Comparison of ENCODE assay signal across 8 cellular contexts in the genomic region with DNA sequence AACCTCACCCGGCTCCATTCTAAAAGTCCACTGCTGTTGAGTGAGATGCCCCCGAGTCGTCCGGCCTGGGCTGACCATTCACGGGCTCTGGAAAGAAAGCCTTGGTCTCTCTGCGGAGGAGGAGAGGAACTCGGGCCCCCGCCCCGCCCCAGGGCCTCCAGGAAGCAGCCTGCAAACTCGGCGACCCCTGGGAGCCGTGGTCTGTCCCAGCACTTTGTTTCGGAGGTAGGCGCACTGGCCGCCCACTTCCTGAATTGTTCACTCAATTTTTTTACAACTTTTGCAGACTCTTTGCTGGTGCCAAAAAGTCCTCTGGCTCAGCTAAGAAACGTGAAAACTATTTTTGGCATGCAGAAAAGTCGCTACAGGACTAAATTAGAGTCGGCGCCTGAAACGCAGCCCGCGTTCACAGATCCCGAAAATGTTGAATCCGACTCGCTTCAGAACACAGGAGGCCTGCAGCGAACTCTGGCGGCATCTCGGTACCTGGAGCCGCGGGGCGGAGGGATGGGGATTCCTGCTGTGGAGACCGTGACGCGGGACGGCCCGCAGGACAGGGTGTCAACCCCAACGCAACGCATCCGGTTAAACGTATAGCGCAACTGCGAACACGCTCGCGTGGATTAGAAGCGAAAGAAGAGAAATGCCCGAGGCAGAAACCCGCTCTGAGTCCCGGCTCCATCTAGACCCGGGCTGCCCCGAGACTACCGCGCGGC. TPM values are rescaled to one million over a fixed set of nuclear protein-coding genes. Genes with fewer than 3 reads are reported as not detected.
DNase-seq lines count a peak whose midpoint lies in the region; ATAC-seq, FAIRE-seq and TF ChIP-seq lines count a peak whose summit lies in the region.

No MANE protein-coding gene starts in this region.

- peak; percentile 50 for TF ChIP-seq CTCF in neural crest cell (conservative IDR thresholded peaks at IDR 0.05)

- no peaks in the 10 kb centered on the region for H3K9me3 Mint-ChIP-seq in activated naive CD4-positive, alpha-beta T cell treated with anti-CD3 and anti-CD28 coated beads for 36 hours
- H3K9me3 Mint-ChIP-seq in activated T-helper 2 cell treated with anti-CD3 and anti-CD28 coated beads, Interferon-gamma antibody, Interleukin-2, Interleukin-4, amounts not matched to agents 10 μg/mL and 5 μg/mL and 100 μg/mL, durations not matched to agents 14 hours and 24 hours and 36 hours: no peaks in the 10 kb centered on the region
- no peaks in the 10 kb centered on the region for H3K9me3 Mint-ChIP-seq in neural crest cell

- peaks cover 41% of the 10 kb centered on the region for H3K27me3 Mint-ChIP-seq in activated naive CD4-positive, alpha-beta T cell treated with anti-CD3 and anti-CD28 coated beads for 36 hours (ENCODE audit: low read depth)
- H3K27me3 Mint-ChIP-seq in activated T-helper 2 cell treated with anti-CD3 and anti-CD28 coated beads, Interferon-gamma antibody, Interleukin-2, Interleukin-4, amounts not matched to agents 10 μg/mL and 5 μg/mL and 100 μg/mL, durations not matched to agents 14 hours and 24 hours and 36 hours (ENCODE audit: low read depth): peaks cover 38% of the 10 kb centered on the region
- peaks cover 10% of the 10 kb centered on the region for H3K27me3 Mint-ChIP-seq in neural crest cell (ENCODE audit: low read depth)

- peaks cover 5% of the 10 kb centered on the region for H3K4me1 Mint-ChIP-seq in activated naive CD4-positive, alpha-beta T cell treated with anti-CD3 and anti-CD28 coated beads for 36 hours (ENCODE audit: low read depth)
- no peaks in the 10 kb centered on the region for H3K4me1 Mint-ChIP-seq in activated T-helper 2 cell treated with anti-CD3 and anti-CD28 coated beads, Interferon-gamma antibody, Interleukin-2, Interleukin-4, amounts not matched to agents 10 μg/mL and 5 μg/mL and 100 μg/mL, durations not matched to agents 14 hours and 24 hours and 36 hours (ENCODE audit: low read depth)
- peaks cover 44% of the 10 kb centered on the region for H3K4me1 Mint-ChIP-seq in neural crest cell

- ATAC-seq in GM18867 (IDR thresholded peaks at IDR 0.05; ENCODE audit: unreplicated experiment): no peak

- intact Hi-C loops in activated naive CD4-positive, alpha-beta T cell treated with anti-CD3 and anti-CD28 coated beads for 36 hours (cut with micrococcal nuclease): no loop called here
- intact Hi-C loops in activated T-helper 2 cell treated with anti-CD3 and anti-CD28 coated beads, Interferon-gamma antibody, Interleukin-2, Interleukin-4, amounts not matched to agents 10 μg/mL and 5 μg/mL and 100 μg/mL, durations not matched to agents 14 hours and 24 hours and 36 hours (cut with micrococcal nuclease): no loop called here

- H3K36me3 Mint-ChIP-seq in activated naive CD4-positive, alpha-beta T cell treated with anti-CD3 and anti-CD28 coated beads for 36 hours (ENCODE audit: low read depth): no peaks in the 10 kb centered on the region
- H3K36me3 Mint-ChIP-seq in activated T-helper 2 cell treated with anti-CD3 and anti-CD28 coated beads, Interferon-gamma antibody, Interleukin-2, Interleukin-4, amounts not matched to agents 10 μg/mL and 5 μg/mL and 100 μg/mL, durations not matched to agents 14 hours and 24 hours and 36 hours (ENCODE audit: low read depth): no peaks in the 10 kb centered on the region
- H3K36me3 Mint-ChIP-seq in neural crest cell (ENCODE audit: low read depth): peaks cover 19% of the 10 kb centered on the region

- CTCF ChIA-PET in activated naive CD4-positive, alpha-beta T cell treated with anti-CD3 and anti-CD28 coated beads for 36 hours (lab: Charles Lee): interaction anchor here (1.0 to 1.5 kb wide), 2 partner anchors 8 to 27 kb away, joined by 3 to 6 read pairs; no protein-coding TSS in a partner anchor

- no peak for FAIRE-seq in GM19239 (lab: Jason Lieb, UNC)

- H3K4me3 Mint-ChIP-seq in activated naive CD4-positive, alpha-beta T cell treated with anti-CD3 and anti-CD28 coated beads for 36 hours: peak overlapping the region; percentile 50
- peak overlapping the region; percentile 66 for H3K4me3 Mint-ChIP-seq in activated T-helper 2 cell treated with anti-CD3 and anti-CD28 coated beads, Interferon-gamma antibody, Interleukin-2, Interleukin-4, amounts not matched to agents 10 μg/mL and 5 μg/mL and 100 μg/mL, durations not matched to agents 14 hours and 24 hours and 36 hours (ENCODE audit: low read depth)
- peak overlapping the region; percentile 99 for H3K4me3 Mint-ChIP-seq in neural crest cell

- H3K27ac Mint-ChIP-seq in activated naive CD4-positive, alpha-beta T cell treated with anti-CD3 and anti-CD28 coated beads for 36 hours: no peak overlapping the region
- H3K27ac Mint-ChIP-seq in activated T-helper 2 cell treated with anti-CD3 and anti-CD28 coated beads, Interferon-gamma antibody, Interleukin-2, Interleukin-4, amounts not matched to agents 10 μg/mL and 5 μg/mL and 100 μg/mL, durations not matched to agents 14 hours and 24 hours and 36 hours: no peak overlapping the region
- H3K27ac Mint-ChIP-seq in neural crest cell (ENCODE audit: unreplicated experiment): peak overlapping the region; percentile 99

- DNase-seq in activated naive CD4-positive, alpha-beta T cell treated with anti-CD3 and anti-CD28 coated beads for 36 hours: peak; percentile 51
- DNase-seq in activated naive CD4-positive, alpha-beta T cell (lab: John Stamatoyannopoulos, UW): no peak
- peak; percentile 13 for DNase-seq in activated T-helper 2 cell treated with anti-CD3 and anti-CD28 coated beads, Interferon-gamma antibody, Interleukin-2, Interleukin-4, amounts not matched to agents 10 μg/mL and 5 μg/mL and 100 μg/mL, durations not matched to agents 14 hours and 24 hours and 36 hours (ENCODE audit: low spot score)
- DNase-seq in glomerular visceral epithelial cell (ENCODE audit: extremely low spot score): peak; percentile 88
- DNase-seq in neural crest cell (ENCODE audit: low read depth, low spot score): peak; percentile 60
- no peak for DNase-seq in GM19239 (ENCODE audit: insufficient read length, low spot score)
- DNase-seq in cerebellum (ENCODE audit: low spot score): no peak

RNA-seq across cellular contexts. Expression of a gene that starts 1.5 kb away (rescaled TPM):
- under 1 TPM in 1 of 2 experiments, not detected in 1; 0.05 TPM for total RNA-seq in activated naive CD4-positive, alpha-beta T cell treated with anti-CD3 and anti-CD28 coated beads for 36 hours
- total RNA-seq in activated T-helper 2 cell treated with anti-CD3 and anti-CD28 coated beads, Interferon-gamma antibody, Interleukin-2, Interleukin-4, amounts not matched to agents 10 μg/mL and 5 μg/mL and 100 μg/mL, durations not matched to agents 14 hours and 24 hours and 36 hours: 2.0 and 2.3 TPM in 2 replicates
- 217 and 218 TPM in 2 replicates for total RNA-seq in neural crest cell
- 39.7 TPM for total RNA-seq in cerebellum

Comparison
In these comparisons a context has a peak if more than half of its experiments do, and no peak if none do; other contexts are left out.
1. DNase-seq: peak in activated naive CD4-positive, alpha-beta T cell treated with anti-CD3 and anti-CD28 coated beads for 36 hours (single experiment), activated T-helper 2 cell treated with anti-CD3 and anti-CD28 coated beads, Interferon-gamma antibody, Interleukin-2, Interleukin-4, amounts not matched to agents 10 μg/mL and 5 μg/mL and 100 μg/mL, durations not matched to agents 14 hours and 24 hours and 36 hours (single experiment), glomerular visceral epithelial cell (single experiment) and neural crest cell (single experiment); none in activated naive CD4-positive, alpha-beta T cell (0 of 4), GM19239 (single experiment) and cerebellum (single experiment).
2. RNA of a gene that starts 1.5 kb away (total RNA-seq): 217 to 218 TPM in neural crest cell and 39.7 TPM in cerebellum (single experiment); 2.0 to 2.3 TPM in activated T-helper 2 cell treated with anti-CD3 and anti-CD28 coated beads, Interferon-gamma antibody, Interleukin-2, Interleukin-4, amounts not matched to agents 10 μg/mL and 5 μg/mL and 100 μg/mL, durations not matched to agents 14 hours and 24 hours and 36 hours and 0.05 TPM in activated naive CD4-positive, alpha-beta T cell treated with anti-CD3 and anti-CD28 coated beads for 36 hours; every median in the first group is over 10 times any median in the second.
3. Peak in every context shown above with its lines, with median percentiles within 50 percentile points of each other: H3K4me3 Mint-ChIP-seq.